ENCODE assay signal across 26 cellular contexts in genomic region chr9:28260331-28260730, GRCh38.
"Had no signal": no experiment of that assay in that cellular context is flagged by ENCODE, and none has a peak within 500 bp of the region (broad histone marks: within the 10 kb centered on the region; RNA-seq: fewer than 3 reads in every experiment).

No MANE protein-coding gene starts in this region.

- H3K36me3 ChIP-seq: left lung, lower lobe of right lung, ovary, suprapubic skin, thoracic aorta, tibial artery, uterus had no signal

- H3K36me3 Mint-ChIP-seq: naive thymus-derived CD4-positive, alpha-beta T cell; stimulated activated effector memory CD8-positive, alpha-beta T cell treated with anti-CD3 and anti-CD28 coated beads, Interleukin-12 subunit alpha, Interleukin-12 subunit beta, amount 100 ng/mL, for 72 hours had no signal

- H3K27me3 Mint-ChIP-seq: naive thymus-derived CD4-positive, alpha-beta T cell; natural killer cell treated with Interleukin-12 subunit alpha and Interleukin-12 subunit beta and Interleukin-15 and Interleukin-18, amount 100 ng/mL, for 72 hours; progenitor cell of endocrine pancreas; stimulated activated naive CD8-positive, alpha-beta T cell treated with anti-CD3 and anti-CD28 coated beads, Interleukin-15, Interleukin-2, amounts not matched to agents 100 ng/mL and 50 ng/mL, for 24 hours had no signal

- H3K4me1 Mint-ChIP-seq: naive thymus-derived CD4-positive, alpha-beta T cell; stimulated activated effector memory CD8-positive, alpha-beta T cell treated with anti-CD3 and anti-CD28 coated beads, Interleukin-12 subunit alpha, Interleukin-12 subunit beta, amount 100 ng/mL, for 72 hours had no signal

- H3K4me1 ChIP-seq: left lung, lower lobe of right lung, suprapubic skin, tibial artery, uterus had no signal

- H3K9me3 ChIP-seq: left lung, lower lobe of right lung, mucosa of descending colon, ovary, suprapubic skin, thoracic aorta, tibial artery, uterus had no signal

- DNase-seq: hippocampal formation; kidney glomerular epithelial cell; left colon; left lung; lower lobe of right lung; midbrain; mucosa of descending colon; naive thymus-derived CD4-positive, alpha-beta T cell; ovary; retina; right cardiac atrium; stimulated activated CD4-positive, alpha-beta T cell treated with anti-CD3 and anti-CD28 coated beads, Interleukin-12 subunit alpha, Interleukin-12 subunit beta, amount 100 ng/mL, for 4 hours; stimulated activated CD4-positive, alpha-beta T cell treated with anti-CD3 and anti-CD28 coated beads, Interleukin-15, amount 100 ng/mL, for 24 hours; stimulated activated CD4-positive, alpha-beta T cell treated with anti-CD3 and anti-CD28 coated beads, Interleukin-2, amount 100 ng/mL, for 24 hours; stimulated activated CD4-positive, alpha-beta T cell treated with anti-CD3 and anti-CD28 coated beads, Interleukin-4, amount 100 ng/mL, for 1 hour; stimulated activated naive CD4-positive, alpha-beta T cell; tibial artery; trophoblast cell; uterus had no signal

- H3K4me3 Mint-ChIP-seq: naive thymus-derived CD4-positive, alpha-beta T cell; natural killer cell treated with Interleukin-12 subunit alpha and Interleukin-12 subunit beta and Interleukin-15 and Interleukin-18, amount 100 ng/mL, for 72 hours; stimulated activated effector memory CD8-positive, alpha-beta T cell treated with anti-CD3 and anti-CD28 coated beads, Interleukin-12 subunit alpha, Interleukin-12 subunit beta, amount 100 ng/mL, for 72 hours; stimulated activated naive CD8-positive, alpha-beta T cell treated with anti-CD3 and anti-CD28 coated beads, Interleukin-15, Interleukin-2, amounts not matched to agents 100 ng/mL and 50 ng/mL, for 24 hours had no signal

- H3K27ac Mint-ChIP-seq: natural killer cell treated with Interleukin-12 subunit alpha and Interleukin-12 subunit beta and Interleukin-15 and Interleukin-18, amount 100 ng/mL, for 72 hours; progenitor cell of endocrine pancreas; stimulated activated effector memory CD8-positive, alpha-beta T cell treated with anti-CD3 and anti-CD28 coated beads, Interleukin-12 subunit alpha, Interleukin-12 subunit beta, amount 100 ng/mL, for 72 hours; stimulated activated naive CD8-positive, alpha-beta T cell treated with anti-CD3 and anti-CD28 coated beads, Interleukin-15, Interleukin-2, amounts not matched to agents 100 ng/mL and 50 ng/mL, for 24 hours had no signal

- H3K4me3 ChIP-seq: left lung, lower lobe of right lung, mucosa of descending colon, ovary, skin epidermis, suprapubic skin, thoracic aorta, tibial artery, uterus had no signal

- H3K27ac ChIP-seq: left lung, lower lobe of right lung, ovary, skin epidermis, suprapubic skin, thoracic aorta, tibial artery, uterus had no signal

- H3K9me3 Mint-ChIP-seq: stimulated activated naive CD8-positive, alpha-beta T cell treated with anti-CD3 and anti-CD28 coated beads, Interleukin-15, Interleukin-2, amounts not matched to agents 100 ng/mL and 50 ng/mL, for 24 hours had no signal

- H3K27me3 ChIP-seq: left lung, ovary, suprapubic skin, tibial artery, uterus had no signal
